ENCODE assay signal across 25 cellular contexts in genomic region chr3:53718462-53718861, GRCh38.
DNase-seq lines count a peak whose midpoint lies in the region; ATAC-seq lines count a peak whose summit lies in the region.
"Had no signal": no experiment of that assay in that cellular context is flagged by ENCODE, and none has a peak within 500 bp of the region (broad histone marks: within the 10 kb centered on the region; RNA-seq: fewer than 3 reads in every experiment).

No MANE protein-coding gene starts in this region.

- H3K27me3 Mint-ChIP-seq in stimulated activated naive CD8-positive, alpha-beta T cell treated with anti-CD3 and anti-CD28 coated beads, Interleukin-15, amount 100 ng/mL, for 72 hours: peaks cover 3% of the 10 kb centered on the region
- H3K27me3 Mint-ChIP-seq in naive thymus-derived CD8-positive, alpha-beta T cell: peaks cover 0 to 27% (median 5%) of the 10 kb centered on the region in 5 donors

- POLR2A ChIA-PET in naive thymus-derived CD8-positive, alpha-beta T cell (lab: Charles Lee): no interaction called here

- no peak overlapping the region for H3K27ac Mint-ChIP-seq in stimulated activated naive CD8-positive, alpha-beta T cell treated with anti-CD3 and anti-CD28 coated beads, Interleukin-15, amount 100 ng/mL, for 72 hours
- no peak overlapping the region for H3K27ac Mint-ChIP-seq in naive thymus-derived CD8-positive, alpha-beta T cell
- H3K27ac Mint-ChIP-seq: CD14-positive monocyte, HFFc6 had no signal

- no peaks in the 10 kb centered on the region for H3K4me1 Mint-ChIP-seq in stimulated activated naive CD8-positive, alpha-beta T cell treated with anti-CD3 and anti-CD28 coated beads, Interleukin-15, amount 100 ng/mL, for 72 hours
- H3K4me1 Mint-ChIP-seq in naive thymus-derived CD8-positive, alpha-beta T cell: no peaks in the 10 kb centered on the region

- peak; percentile 33 for ATAC-seq in stimulated activated naive CD8-positive, alpha-beta T cell treated with anti-CD3 and anti-CD28 coated beads, Interleukin-15, amount 100 ng/mL, for 72 hours
- no peak for ATAC-seq in stimulated activated naive CD8-positive, alpha-beta T cell treated with anti-CD3 and anti-CD28 coated beads, Interleukin-15, Interleukin-2, amounts not matched to agents 100 U/mL and 50 U/mL, for 24 hours
- ATAC-seq in GM21528 (IDR thresholded peaks at IDR 0.05; ENCODE audit: low FRiP score, unreplicated experiment): no peak
- no peak for ATAC-seq in naive thymus-derived CD8-positive, alpha-beta T cell
- ATAC-seq: GM12878 had no signal

- H3K36me3 Mint-ChIP-seq in naive thymus-derived CD8-positive, alpha-beta T cell: no peaks in the 10 kb centered on the region
- H3K36me3 Mint-ChIP-seq: CD14-positive monocyte had no signal

- H3K9me3 Mint-ChIP-seq in stimulated activated naive CD8-positive, alpha-beta T cell treated with anti-CD3 and anti-CD28 coated beads, Interleukin-15, amount 100 ng/mL, for 72 hours: no peaks in the 10 kb centered on the region
- no peaks in the 10 kb centered on the region for H3K9me3 Mint-ChIP-seq in naive thymus-derived CD8-positive, alpha-beta T cell
- H3K9me3 Mint-ChIP-seq: HFFc6 had no signal

- H3K4me3 Mint-ChIP-seq in stimulated activated naive CD8-positive, alpha-beta T cell treated with anti-CD3 and anti-CD28 coated beads, Interleukin-15, amount 100 ng/mL, for 72 hours: no peak overlapping the region
- H3K4me3 Mint-ChIP-seq in naive thymus-derived CD8-positive, alpha-beta T cell: no peak overlapping the region
- H3K4me3 Mint-ChIP-seq: HFFc6 had no signal

- DNase-seq in stimulated activated naive CD8-positive, alpha-beta T cell treated with anti-CD3 and anti-CD28 coated beads, Interleukin-15, amount 100 ng/mL, for 72 hours: no peak
- no peak for DNase-seq in stimulated activated naive CD8-positive, alpha-beta T cell treated with anti-CD3 and anti-CD28 coated beads, Interleukin-15, Interleukin-2, amounts not matched to agents 100 U/mL and 50 U/mL, for 24 hours
- DNase-seq in SW480 (ENCODE audit: low spot score): peak; percentile 67
- DNase-seq in islet precursor cell: peak; percentile 43
- no peak for DNase-seq in naive thymus-derived CD8-positive, alpha-beta T cell
- no peak for DNase-seq in DMS53 (lab: John Stamatoyannopoulos, UW)
- DNase-seq in CD1c-positive myeloid dendritic cell (ENCODE audit: extremely low spot score): no peak
- DNase-seq: 8988T, COR-L47, DMS 273 treated with DMSO at 0.1 percent for 48 hours, GM23248, HFFc6, IMR-90, Karpas-422, MG63, NCI-H1048, NCI-H1436 treated with DMSO at 0.1 percent for 48 hours, NCI-H2081 treated with DMSO at 0.1 percent for 48 hours, NCI-H524, RPMI8226, SHP77 treated with DMSO at 0.1 percent for 48 hours, SK-N-SH had no signal

Comparison
In these comparisons a context has a peak if more than half of its experiments do, and no peak if none do; other contexts are left out.
1. DNase-seq: peak in SW480 (single experiment) and islet precursor cell (single experiment); none in stimulated activated naive CD8-positive, alpha-beta T cell treated with anti-CD3 and anti-CD28 coated beads, Interleukin-15, amount 100 ng/mL, for 72 hours (0 of 2), stimulated activated naive CD8-positive, alpha-beta T cell treated with anti-CD3 and anti-CD28 coated beads, Interleukin-15, Interleukin-2, amounts not matched to agents 100 U/mL and 50 U/mL, for 24 hours (single experiment), naive thymus-derived CD8-positive, alpha-beta T cell (0 of 10), DMS53 (single experiment) and CD1c-positive myeloid dendritic cell (single experiment).